ENCODE assay signal across 15 cellular contexts in genomic region chr1:164704954-164705353, GRCh38.
A peak's percentile ranks its signal among the peaks of the same experiment; 100 is the strongest.
DNase-seq lines count a peak whose midpoint lies in the region; ATAC-seq, FAIRE-seq and TF ChIP-seq lines count a peak whose summit lies in the region.
"Had no signal": no experiment of that assay in that cellular context is flagged by ENCODE, and none has a peak within 500 bp of the region (broad histone marks: within the 10 kb centered on the region; RNA-seq: fewer than 3 reads in every experiment).

No MANE protein-coding gene starts in this region.

- peaks cover 10% of the 10 kb centered on the region for H3K36me3 Mint-ChIP-seq in nephron progenitor cell (ENCODE audit: low read depth)
- H3K36me3 Mint-ChIP-seq: CD8-positive, alpha-beta memory T cell had no signal

- H3K4me2 ChIP-seq in MM.1S (ENCODE audit: low read depth, low read length): no peak overlapping the region
- H3K4me2 ChIP-seq in GM23248 (ENCODE audit: unreplicated experiment): no peak overlapping the region

- no peaks in the 10 kb centered on the region for H3K9me3 Mint-ChIP-seq in nephron progenitor cell

- no peaks in the 10 kb centered on the region for H4K20me1 ChIP-seq in MM.1S (ENCODE audit: insufficient read depth, low read length)
- no peaks in the 10 kb centered on the region for H4K20me1 ChIP-seq in GM23248 (ENCODE audit: insufficient read depth)

- no peak overlapping the region for H3K9ac ChIP-seq in MM.1S (ENCODE audit: low read length)
- H3K9ac ChIP-seq in GM23248: no peak overlapping the region

- DNase-seq in D721Med (ENCODE audit: insufficient read length, low spot score) (no peak), MM.1S (no peak), astrocyte of the cerebellum (ENCODE audit: low read depth) (no peak), nephron progenitor cell (no peak), GM23248 (no peak)
- DNase-seq in activated CD4-positive, CD25-positive, alpha-beta regulatory T cell treated with anti-CD3 and anti-CD28 coated beads, Interleukin-2, amount 50 U/mL, for 72 hours: no peak
- DNase-seq: activated CD4-positive, alpha-beta T cell treated with anti-CD3 and anti-CD28 coated beads, Interleukin-2, amount 50 U/mL, for 1 hour; activated gamma-delta T cell; CD8-positive, alpha-beta memory T cell; KBM-7; NCI-H526; stimulated activated naive CD4-positive, alpha-beta T cell had no signal

- TF ChIP-seq CTCF in D721Med (IDR thresholded peaks at IDR 0.05; ENCODE audit: insufficient read depth, missing control alignments): peak; percentile 49
- peak; percentile 23; the same call in 1 of the 2 replicates for TF ChIP-seq CTCF in MM.1S (IDR thresholded peaks at IDR 0.05; ENCODE audit: low read length)
- peak; percentile 38 for TF ChIP-seq CTCF in astrocyte of the cerebellum (IDR thresholded peaks at IDR 0.05; ENCODE audit: low read depth, low read length, missing control alignments)
- TF ChIP-seq CTCF in nephron progenitor cell (IDR thresholded peaks at IDR 0.05): peak; percentile 38

- H3F3A ChIP-seq in MM.1S (ENCODE audit: insufficient read depth, low read length) (no peaks in the 10 kb centered on the region), GM23248 (ENCODE audit: insufficient read depth) (peaks cover 39% of the 10 kb centered on the region)

- H3K4me1 ChIP-seq in MM.1S (ENCODE audit: low read length) (no peaks in the 10 kb centered on the region), GM23248 (ENCODE audit: insufficient read depth) (peaks cover 62% of the 10 kb centered on the region)

- no peaks in the 10 kb centered on the region for H3K27me3 ChIP-seq in MM.1S (replicated peaks; ENCODE audit: insufficient read depth, low read length)
- H3K27me3 ChIP-seq in GM23248 (replicated peaks; ENCODE audit: insufficient read depth): no peaks in the 10 kb centered on the region

- H3K36me3 ChIP-seq in MM.1S (replicated peaks; ENCODE audit: insufficient read depth, low read length): no peaks in the 10 kb centered on the region
- H3K36me3 ChIP-seq in GM23248 (ENCODE audit: low read depth): no peaks in the 10 kb centered on the region

- H2AFZ ChIP-seq in MM.1S (ENCODE audit: low read length): no peak overlapping the region
- H2AFZ ChIP-seq in GM23248: no peak overlapping the region

- H3K9me2 ChIP-seq in MM.1S (replicated peaks; ENCODE audit: insufficient read depth, low read length): no peaks in the 10 kb centered on the region
- H3K9me2 ChIP-seq in GM23248 (ENCODE audit: insufficient read depth): no peaks in the 10 kb centered on the region

- H3K4me3 Mint-ChIP-seq in nephron progenitor cell: no peak overlapping the region
- H3K4me3 Mint-ChIP-seq: CD8-positive, alpha-beta memory T cell had no signal

- peaks cover 3% of the 10 kb centered on the region for H3K27me3 Mint-ChIP-seq in nephron progenitor cell (ENCODE audit: low read depth, poor library complexity)

- H3K9me3 ChIP-seq in MM.1S (replicated peaks; ENCODE audit: insufficient read depth, low read length) (no peaks in the 10 kb centered on the region), GM23248 (ENCODE audit: low read depth) (no peaks in the 10 kb centered on the region)

- no peak overlapping the region for H3K27ac Mint-ChIP-seq in nephron progenitor cell
- H3K27ac Mint-ChIP-seq: CD8-positive, alpha-beta memory T cell had no signal

- no peak for ATAC-seq in GM21526 (IDR thresholded peaks at IDR 0.05; ENCODE audit: low FRiP score, unreplicated experiment)
- no peak for ATAC-seq in GM21515 (IDR thresholded peaks at IDR 0.05; ENCODE audit: unreplicated experiment)

- H3K4me1 Mint-ChIP-seq in nephron progenitor cell: peaks cover 74% of the 10 kb centered on the region
- H3K4me1 Mint-ChIP-seq: CD8-positive, alpha-beta memory T cell had no signal

- H3K79me2 ChIP-seq in MM.1S (ENCODE audit: low read length) (no peaks in the 10 kb centered on the region), GM23248 (ENCODE audit: insufficient read depth) (peaks cover 79% of the 10 kb centered on the region)

- WGBS in GM23248 (ENCODE audit: low coverage in 1 of 2, low lambda C conversion rate in 2 of 2, missing lambda C conversion rate in 2 of 2), 2 experiments: 93 to 95% methylated on average over 1 of the region's 1 CpG

- H3K27ac ChIP-seq in MM.1S (ENCODE audit: low read length) (no peak overlapping the region), GM23248 (no peak overlapping the region)

- no peak overlapping the region for H3K4me3 ChIP-seq in MM.1S (ENCODE audit: low read length)
- no peak overlapping the region for H3K4me3 ChIP-seq in astrocyte of the cerebellum (ENCODE audit: low read depth, low read length)
- no peak overlapping the region for H3K4me3 ChIP-seq in GM23248

- FAIRE-seq in D721Med (lab: Jason Lieb, UNC): peak; percentile 16
- FAIRE-seq: GM19239 had no signal

- in situ Hi-C loops in astrocyte of the cerebellum (cut with HindIII; ENCODE audit: low sequenced_read_pairs) (no loop called here), GM23248 (cut with MboI) (no loop called here)
